1 cellular context compared by ENCODE assay signal in the genomic region with DNA sequence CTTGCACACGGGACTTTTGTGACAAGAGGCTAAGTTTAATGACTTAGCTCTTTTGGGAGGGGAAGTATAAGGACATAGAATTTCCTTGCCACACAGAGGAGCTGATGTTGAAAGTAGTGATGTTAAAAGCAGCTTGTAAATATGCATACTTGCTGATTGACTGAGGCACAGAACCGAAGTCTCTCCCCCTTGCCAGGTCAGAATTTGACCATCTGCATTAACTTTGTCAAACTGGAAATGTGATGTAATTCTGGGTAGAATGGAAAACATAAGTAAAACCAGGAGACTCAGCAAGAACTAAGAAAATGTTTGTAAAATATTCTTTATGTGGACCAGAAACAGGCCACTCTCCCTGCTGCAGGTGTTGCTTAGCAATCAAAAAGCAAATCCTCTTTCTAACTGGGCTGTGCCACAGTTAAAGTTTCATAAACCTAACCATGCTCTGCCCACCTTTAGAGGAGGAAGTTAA.
TF ChIP-seq lines count a peak whose summit lies in the region.

No MANE protein-coding gene starts in this region.

TF ChIP-seq in GM12878, 131 proteins besides CTCF, POLR2A, EP300 and RAD21 (continued from another document):
- TF ChIP-seq, protein P1, sequence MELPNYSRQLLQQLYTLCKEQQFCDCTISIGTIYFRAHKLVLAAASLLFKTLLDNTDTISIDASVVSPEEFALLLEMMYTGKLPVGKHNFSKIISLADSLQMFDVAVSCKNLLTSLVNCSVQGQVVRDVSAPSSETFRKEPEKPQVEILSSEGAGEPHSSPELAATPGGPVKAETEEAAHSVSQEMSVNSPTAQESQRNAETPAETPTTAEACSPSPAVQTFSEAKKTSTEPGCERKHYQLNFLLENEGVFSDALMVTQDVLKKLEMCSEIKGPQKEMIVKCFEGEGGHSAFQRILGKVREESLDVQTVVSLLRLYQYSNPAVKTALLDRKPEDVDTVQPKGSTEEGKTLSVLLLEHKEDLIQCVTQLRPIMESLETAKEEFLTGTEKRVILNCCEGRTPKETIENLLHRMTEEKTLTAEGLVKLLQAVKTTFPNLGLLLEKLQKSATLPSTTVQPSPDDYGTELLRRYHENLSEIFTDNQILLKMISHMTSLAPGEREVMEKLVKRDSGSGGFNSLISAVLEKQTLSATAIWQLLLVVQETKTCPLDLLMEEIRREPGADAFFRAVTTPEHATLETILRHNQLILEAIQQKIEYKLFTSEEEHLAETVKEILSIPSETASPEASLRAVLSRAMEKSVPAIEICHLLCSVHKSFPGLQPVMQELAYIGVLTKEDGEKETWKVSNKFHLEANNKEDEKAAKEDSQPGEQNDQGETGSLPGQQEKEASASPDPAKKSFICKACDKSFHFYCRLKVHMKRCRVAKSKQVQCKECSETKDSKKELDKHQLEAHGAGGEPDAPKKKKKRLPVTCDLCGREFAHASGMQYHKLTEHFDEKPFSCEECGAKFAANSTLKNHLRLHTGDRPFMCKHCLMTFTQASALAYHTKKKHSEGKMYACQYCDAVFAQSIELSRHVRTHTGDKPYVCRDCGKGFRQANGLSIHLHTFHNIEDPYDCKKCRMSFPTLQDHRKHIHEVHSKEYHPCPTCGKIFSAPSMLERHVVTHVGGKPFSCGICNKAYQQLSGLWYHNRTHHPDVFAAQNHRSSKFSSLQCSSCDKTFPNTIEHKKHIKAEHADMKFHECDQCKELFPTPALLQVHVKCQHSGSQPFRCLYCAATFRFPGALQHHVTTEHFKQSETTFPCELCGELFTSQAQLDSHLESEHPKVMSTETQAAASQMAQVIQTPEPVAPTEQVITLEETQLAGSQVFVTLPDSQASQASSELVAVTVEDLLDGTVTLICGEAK (IDR thresholded peaks at IDR 0.05; ENCODE audit: borderline replicate concordance), result no peak
- TF ChIP-seq HDAC2 (IDR thresholded peaks at IDR 0.05), result no peak
